ENCODE assay signal across 19 cellular contexts in genomic region chr13:110813646-110814624, GRCh38.
A peak's percentile ranks its signal among the peaks of the same experiment; 100 is the strongest.
DNase-seq lines count a peak whose midpoint lies in the region; ATAC-seq and TF ChIP-seq lines count a peak whose summit lies in the region.
"Had no signal": no experiment of that assay in that cellular context is flagged by ENCODE, and none has a peak within 500 bp of the region (broad histone marks: within the 10 kb centered on the region; RNA-seq: fewer than 3 reads in every experiment).

No MANE protein-coding gene starts in this region.

- H3K9me2 ChIP-seq in PC-3 (replicated peaks; ENCODE audit: low read length) = no peaks in the 10 kb centered on the region

- ATAC-seq in PC-3 (peak; percentile 53; the same call in 1 of the 2 replicates), Right ventricle myocardium inferior (no peak)
- ATAC-seq: activated CD8-positive, alpha-beta memory T cell treated with anti-CD3 and anti-CD28 coated beads, Interleukin-2, amount 10 ng/mL, durations not matched to agents 7 days and 5 days; natural killer cell treated with Interleukin-12 subunit alpha and Interleukin-12 subunit beta and Interleukin-15 and Interleukin-18, amount 100 ng/mL, for 72 hours had no signal

- peaks cover 19% of the 10 kb centered on the region for H3K4me1 Mint-ChIP-seq in type B pancreatic cell (ENCODE audit: unreplicated experiment)

- no peak overlapping the region for H2AFZ ChIP-seq in PC-3 (ENCODE audit: low read length)

- no peak overlapping the region for H3K4me3 Mint-ChIP-seq in type B pancreatic cell
- H3K4me3 Mint-ChIP-seq: activated B cell treated with CpG ODN at 0.5 μM for 24 hours; activated CD8-positive, alpha-beta memory T cell treated with anti-CD3 and anti-CD28 coated beads, Interleukin-2, amount 10 ng/mL, durations not matched to agents 7 days and 5 days; natural killer cell treated with Interleukin-12 subunit alpha and Interleukin-12 subunit beta and Interleukin-15 and Interleukin-18, amount 100 ng/mL, for 72 hours; stimulated activated naive CD8-positive, alpha-beta T cell treated with anti-CD3 and anti-CD28 coated beads, Interleukin-15, Interleukin-2, amounts not matched to agents 100 ng/mL and 50 ng/mL, for 24 hours had no signal

- no peak overlapping the region for H3K4me2 ChIP-seq in PC-3 (ENCODE audit: low read length)

- H3K36me3 ChIP-seq in right atrium auricular region (no peaks in the 10 kb centered on the region), left ventricle myocardium inferior (no peaks in the 10 kb centered on the region), PC-3 (ENCODE audit: low read depth, low read length) (no peaks in the 10 kb centered on the region)

- no peaks in the 10 kb centered on the region for H3K9me3 ChIP-seq in right atrium auricular region
- H3K9me3 ChIP-seq in left ventricle myocardium inferior (replicated peaks) = no peaks in the 10 kb centered on the region
- no peaks in the 10 kb centered on the region for H3K9me3 ChIP-seq in PC-3 (ENCODE audit: low read length)

- no peak overlapping the region for H3K9ac ChIP-seq in PC-3 (ENCODE audit: low read length)

- CTCF ChIA-PET in PC-3 (lab: Charles Lee) = no interaction called here

- H4K20me1 ChIP-seq in PC-3 (ENCODE audit: low read length) = no peaks in the 10 kb centered on the region

- DNase-seq in right atrium auricular region (ENCODE audit: low spot score) (peak; percentile 42), left ventricle myocardium inferior (no peak), PC-3 (no peak), fibroblast of pulmonary artery (ENCODE audit: low read depth) (no peak), type B pancreatic cell (ENCODE audit: extremely low spot score, unreplicated experiment) (no peak), NCI-H1694 treated with DMSO at 0.1 percent for 48 hours (lab: John Stamatoyannopoulos, UW) (no peak), Right ventricle myocardium inferior (ENCODE audit: missing footprints) (no peak), NCI-H748 (lab: John Stamatoyannopoulos, UW; ENCODE audit: unreplicated experiment) (no peak)
- DNase-seq: activated B cell treated with CpG ODN at 0.5 μM for 24 hours; activated CD8-positive, alpha-beta memory T cell treated with anti-CD3 and anti-CD28 coated beads, Interleukin-2, amount 10 ng/mL, durations not matched to agents 7 days and 5 days; activated effector memory CD4-positive, alpha-beta T cell treated with anti-CD3 and anti-CD28 coated beads, Interleukin-2, amount 50 U/mL, for 16 hours; anterior cingulate cortex; mammary epithelial cell; NCI-H187 treated with DMSO at 0.1 percent for 48 hours; NCI-H526; stimulated activated CD4-positive, alpha-beta T cell treated with anti-CD3 and anti-CD28 coated beads, Interleukin-15, amount 100 ng/mL, for 24 hours had no signal

- H3F3A ChIP-seq in PC-3 (ENCODE audit: low read length, unreplicated experiment) = no peaks in the 10 kb centered on the region

- H3K27me3 ChIP-seq in right atrium auricular region (no peaks in the 10 kb centered on the region), left ventricle myocardium inferior (ENCODE audit: low read depth) (peaks cover 40% of the 10 kb centered on the region), PC-3 (ENCODE audit: low read length) (peaks cover 18% of the 10 kb centered on the region)

- no peaks in the 10 kb centered on the region for H3K9me3 Mint-ChIP-seq in type B pancreatic cell
- H3K9me3 Mint-ChIP-seq: activated B cell treated with CpG ODN at 0.5 μM for 24 hours; natural killer cell treated with Interleukin-12 subunit alpha and Interleukin-12 subunit beta and Interleukin-15 and Interleukin-18, amount 100 ng/mL, for 72 hours; stimulated activated naive CD8-positive, alpha-beta T cell treated with anti-CD3 and anti-CD28 coated beads, Interleukin-15, Interleukin-2, amounts not matched to agents 100 ng/mL and 50 ng/mL, for 24 hours had no signal

- H3K4me1 ChIP-seq in right atrium auricular region = peaks cover 0 to 13% of the 10 kb centered on the region in 2 donors
- peaks cover 10% of the 10 kb centered on the region for H3K4me1 ChIP-seq in left ventricle myocardium inferior
- peaks cover 13% of the 10 kb centered on the region for H3K4me1 ChIP-seq in PC-3 (ENCODE audit: insufficient read depth, low read length)

- H3K79me2 ChIP-seq in PC-3 (ENCODE audit: low read length) = no peaks in the 10 kb centered on the region

- no peaks in the 10 kb centered on the region for H3K36me3 Mint-ChIP-seq in type B pancreatic cell
- H3K36me3 Mint-ChIP-seq: activated CD8-positive, alpha-beta memory T cell treated with anti-CD3 and anti-CD28 coated beads, Interleukin-2, amount 10 ng/mL, durations not matched to agents 7 days and 5 days; natural killer cell treated with Interleukin-12 subunit alpha and Interleukin-12 subunit beta and Interleukin-15 and Interleukin-18, amount 100 ng/mL, for 72 hours had no signal

- peak in 1 of 2 donors; percentile 19 for TF ChIP-seq CTCF in right atrium auricular region (IDR thresholded peaks at IDR 0.05)
- no peak for TF ChIP-seq CTCF in left ventricle myocardium inferior (IDR thresholded peaks at IDR 0.05; ENCODE audit: borderline replicate concordance)
- TF ChIP-seq CTCF in PC-3 (conservative IDR thresholded peaks at IDR 0.05; ENCODE audit: low read depth, low read length) = peak; percentile 25; the same call in 1 of the 2 replicates
- TF ChIP-seq CTCF in fibroblast of pulmonary artery (IDR thresholded peaks at IDR 0.05; ENCODE audit: low read length, missing control alignments) = peak; percentile 0
- peak; percentile 42 for TF ChIP-seq CTCF in type B pancreatic cell (conservative IDR thresholded peaks at IDR 0.05)

- BruUV-seq in PC-3 (replicated peaks; lab: Mats Ljungman, UMichigan) = no TSS peak

- POLR2A ChIA-PET in PC-3 (lab: Charles Lee; ENCODE audit: unreplicated experiment) = no interaction called here

- H3K27ac ChIP-seq in right atrium auricular region (no peak overlapping the region), left ventricle myocardium inferior (replicated peaks) (no peak overlapping the region), PC-3 (ENCODE audit: low read length) (no peak overlapping the region)
- H3K27ac ChIP-seq: coronary artery had no signal

- peaks cover 12% of the 10 kb centered on the region for H3K27me3 Mint-ChIP-seq in type B pancreatic cell

- no peak overlapping the region for H3K4me3 ChIP-seq in right atrium auricular region
- no peak overlapping the region for H3K4me3 ChIP-seq in left ventricle myocardium inferior
- no peak overlapping the region for H3K4me3 ChIP-seq in PC-3 (ENCODE audit: low read length)
- H3K4me3 ChIP-seq in fibroblast of pulmonary artery (replicated peaks; ENCODE audit: low read depth, low read length) = no peak overlapping the region
- H3K4me3 ChIP-seq: coronary artery had no signal

- intact Hi-C loops in left ventricle myocardium inferior (cut with micrococcal nuclease) = no loop called here
- intact Hi-C loops in PC-3 (cut with micrococcal nuclease) = no loop called here
- intact Hi-C loops in Right ventricle myocardium inferior (cut with DNase I) = no loop called here

- H3K27ac Mint-ChIP-seq in type B pancreatic cell = no peak overlapping the region
- H3K27ac Mint-ChIP-seq: activated B cell treated with CpG ODN at 0.5 μM for 24 hours; activated CD8-positive, alpha-beta memory T cell treated with anti-CD3 and anti-CD28 coated beads, Interleukin-2, amount 10 ng/mL, durations not matched to agents 7 days and 5 days; natural killer cell treated with Interleukin-12 subunit alpha and Interleukin-12 subunit beta and Interleukin-15 and Interleukin-18, amount 100 ng/mL, for 72 hours; stimulated activated naive CD8-positive, alpha-beta T cell treated with anti-CD3 and anti-CD28 coated beads, Interleukin-15, Interleukin-2, amounts not matched to agents 100 ng/mL and 50 ng/mL, for 24 hours had no signal
